In genomic region chr17:27244019-27244418, GRCh38 we compare ENCODE assay signal across 13 cellular contexts. TPM values are rescaled to one million over a fixed set of nuclear protein-coding genes. Genes with fewer than 3 reads are reported as not detected.
DNase-seq lines count a peak whose midpoint lies in the region; ATAC-seq, FAIRE-seq and TF ChIP-seq lines count a peak whose summit lies in the region.
"Had no signal": no experiment of that assay in that cellular context is flagged by ENCODE, and none has a peak within 500 bp of the region (broad histone marks: within the 10 kb centered on the region; RNA-seq: fewer than 3 reads in every experiment).

No MANE protein-coding gene starts in this region.

- H3K27ac Mint-ChIP-seq in effector memory CD8-positive, alpha-beta T cell, result no peak overlapping the region
- H3K27ac Mint-ChIP-seq: activated CD4-positive, alpha-beta T cell treated with anti-CD3 and anti-CD28 coated beads, Interleukin-2, amount 10 ng/mL, durations not matched to agents 7 days and 5 days had no signal

- no peak overlapping the region for H3K14ac ChIP-seq in mesenchymal stem cell (ENCODE audit: low read length in 2 of 2)

- H3K27me3 ChIP-seq in K562 (ENCODE audit: control insufficient read depth in 2 of 2, insufficient read depth in 2 of 2, low read length in 2 of 2) (no peaks in the 10 kb centered on the region), mesenchymal stem cell (ENCODE audit: control insufficient read depth in 1 of 2, insufficient read depth in 1 of 2, low read length in 2 of 2) (no peaks in the 10 kb centered on the region)

- H2BK15ac ChIP-seq in mesenchymal stem cell (ENCODE audit: low read depth, poor library complexity, severe bottlenecking), result no peak overlapping the region

- no peak for TF ChIP-seq EP300 in K562 (IDR thresholded peaks at IDR 0.05; ENCODE audit: low read length)

- H3K79me2 ChIP-seq in K562 (ENCODE audit: control insufficient read depth, insufficient read depth, low read length), result no peaks in the 10 kb centered on the region

- H2BK120ac ChIP-seq in mesenchymal stem cell (ENCODE audit: low read depth, low read length), result peak overlapping the region; percentile 24

- no TSS peak for BruUV-seq in K562 (replicated peaks; lab: Mats Ljungman, UMichigan)

- H4K20me1 ChIP-seq in K562 (replicated peaks; ENCODE audit: control insufficient read depth, insufficient read depth, low read length), result no peaks in the 10 kb centered on the region

- DNase-seq in MV-4-11 (lab: John Stamatoyannopoulos, UW) (peak; percentile 26), K562 (ENCODE audit: extremely low read depth in 1 of 4, low spot score in 3 of 4) (no peak), mesenchymal stem cell (no peak), substantia nigra (lab: John Stamatoyannopoulos, UW) (no peak), urothelium cell line (ENCODE audit: low spot score) (no peak)
- no peak for DNase-seq in effector memory CD8-positive, alpha-beta T cell
- no peak for DNase-seq in stimulated activated CD4-positive, alpha-beta T cell treated with anti-CD3 and anti-CD28 coated beads, Interleukin-12 subunit alpha, Interleukin-12 subunit beta, amount 100 ng/mL, for 4 hours
- DNase-seq: activated CD4-positive, alpha-beta T cell treated with anti-CD3 and anti-CD28 coated beads, Interleukin-2, amount 10 ng/mL, durations not matched to agents 7 days and 5 days; NCI-H1092; OCI-M1; stimulated activated naive CD4-positive, alpha-beta T cell treated with Interleukin-2 at 50 U/mL for 16 hours had no signal

- no peak for TF ChIP-seq RAD21 in K562 (CRISPR knock-in tag; conservative IDR thresholded peaks at IDR 0.05 in 1 of 2, IDR thresholded peaks at IDR 0.05 in 1 of 2)

- no peak overlapping the region for H3K4ac ChIP-seq in mesenchymal stem cell (ENCODE audit: low read depth in 1 of 2, low read length in 2 of 2)

- peaks cover 7 to 13% of the 10 kb centered on the region in 2 experiments; a peak in 4 of 5 replicates for H3K4me1 ChIP-seq in K562 (replicated peaks in 1 of 2; ENCODE audit: control insufficient read depth in 2 of 2, insufficient read depth in 2 of 2, low read length in 2 of 2)
- H3K4me1 ChIP-seq in mesenchymal stem cell (ENCODE audit: control insufficient read depth, insufficient read depth, low read depth, low read length), result peaks cover 3% of the 10 kb centered on the region

- no peak overlapping the region for H3K4me3 ChIP-seq in K562
- H3K4me3 ChIP-seq in mesenchymal stem cell (ENCODE audit: insufficient read depth in 1 of 2, low read depth in 1 of 2, low read length in 2 of 2), result no peak overlapping the region

- in situ Hi-C loops in K562 (cut with MboI), result loop anchor here (10.0 kb wide), 1 partner anchor 361 kb away; no protein-coding TSS in a partner anchor

- peak overlapping the region; percentile 55 to 64 for H2BK12ac ChIP-seq in mesenchymal stem cell (ENCODE audit: low read length in 2 of 2)

- H3K36me3 Mint-ChIP-seq in effector memory CD8-positive, alpha-beta T cell (ENCODE audit: insufficient read depth), result peaks cover 3% of the 10 kb centered on the region
- H3K36me3 Mint-ChIP-seq: memory B cell had no signal

- no peaks in the 10 kb centered on the region for H3K9me1 ChIP-seq in K562 (ENCODE audit: control insufficient read depth, insufficient read depth, low read length)

- no peaks in the 10 kb centered on the region for H3K9me3 Mint-ChIP-seq in effector memory CD8-positive, alpha-beta T cell
- H3K9me3 Mint-ChIP-seq: activated CD4-positive, alpha-beta T cell treated with anti-CD3 and anti-CD28 coated beads, Interleukin-2, amount 10 ng/mL, durations not matched to agents 7 days and 5 days; memory B cell had no signal

- CTCF ChIA-PET in K562 (lab: Yijun Ruan, JAX; ENCODE audit: low intra/inter-chr PET ratio), result interaction anchor here (2.5 kb wide), 1 partner anchor 89 kb away, joined by 32 read pairs; no protein-coding TSS in a partner anchor

- no peak overlapping the region for H2BK5ac ChIP-seq in mesenchymal stem cell (ENCODE audit: low read depth, low read length, poor library complexity, severe bottlenecking)

- no peak overlapping the region for H3K27ac ChIP-seq in K562 (ENCODE audit: extremely low read depth, low read depth, low read length)
- no peak overlapping the region for H3K27ac ChIP-seq in mesenchymal stem cell (ENCODE audit: low read length, poor library complexity, severe bottlenecking)
- peak overlapping the region; percentile 79 for H3K27ac ChIP-seq in substantia nigra (ENCODE audit: low read depth, low read length, poor library complexity, severe bottlenecking)

- POLR2A ChIA-PET in K562 (lab: Yijun Ruan, JAX), result interaction anchor here (0.7 kb wide), 1 partner anchor 51 kb away, joined by 3 read pairs; no protein-coding TSS in a partner anchor

- peaks cover 0 to 3% of the 10 kb centered on the region in 2 donors for H3K4me1 Mint-ChIP-seq in effector memory CD8-positive, alpha-beta T cell (ENCODE audit: low read depth in 2 of 2)

- ATAC-seq in K562 (no peak), HG02970 (IDR thresholded peaks at IDR 0.05; ENCODE audit: low FRiP score, unreplicated experiment) (no peak)
- no peak for ATAC-seq in effector memory CD8-positive, alpha-beta T cell (replicated peaks)

- no peaks in the 10 kb centered on the region for H3K79me1 ChIP-seq in mesenchymal stem cell (replicated peaks; ENCODE audit: low read length, poor library complexity, severe bottlenecking)

- H4K8ac ChIP-seq in mesenchymal stem cell (ENCODE audit: low read length), result no peak overlapping the region

- H3K18ac ChIP-seq in mesenchymal stem cell (ENCODE audit: low read depth in 1 of 2, low read length in 2 of 2), result peak overlapping the region in 1 of 2 experiments; percentile 85

- 72% methylated on average over 6 of the region's 6 CpGs for WGBS in K562 (ENCODE audit: insufficient coverage, low coverage, missing lambda C conversion rate)
- WGBS in mesenchymal stem cell, result 92% methylated on average over 6 of the region's 6 CpGs

- H3K9me3 ChIP-seq in K562 (replicated peaks; ENCODE audit: control insufficient read depth, insufficient read depth, low read depth, low read length), result no peaks in the 10 kb centered on the region
- H3K9me3 ChIP-seq in mesenchymal stem cell (ENCODE audit: control insufficient read depth, low read length), result no peaks in the 10 kb centered on the region

- TF ChIP-seq CTCF in K562 (IDR thresholded peaks at IDR 0.05 in 2 of 3, conservative IDR thresholded peaks at IDR 0.05 in 1 of 3; ENCODE audit: insufficient read depth in 2 of 3, low read depth in 1 of 3, low read length in 3 of 3), result no peak

- H2AK5ac ChIP-seq in mesenchymal stem cell (ENCODE audit: low read length, severe bottlenecking), result no peak overlapping the region

- FAIRE-seq in K562 (lab: Jason Lieb, UNC) (no peak), urothelium cell line (lab: Jason Lieb, UNC) (no peak)

- H3K4me2 ChIP-seq in K562 (ENCODE audit: insufficient read depth, low read length) (no peak overlapping the region), mesenchymal stem cell (ENCODE audit: low read length, poor library complexity, severe bottlenecking) (no peak overlapping the region)

- no peaks in the 10 kb centered on the region for H3K36me3 ChIP-seq in K562 (ENCODE audit: control insufficient read depth, insufficient read depth, low read length)
- H3K36me3 ChIP-seq in mesenchymal stem cell (ENCODE audit: control insufficient read depth in 1 of 2, insufficient read depth in 2 of 2, low read depth in 1 of 2, low read length in 2 of 2), result no peaks in the 10 kb centered on the region

- H3K23ac ChIP-seq in mesenchymal stem cell (ENCODE audit: low read length in 2 of 2), result no peak overlapping the region

- H3K4me3 Mint-ChIP-seq in effector memory CD8-positive, alpha-beta T cell, result no peak overlapping the region
- H3K4me3 Mint-ChIP-seq: activated CD4-positive, alpha-beta T cell treated with anti-CD3 and anti-CD28 coated beads, Interleukin-2, amount 10 ng/mL, durations not matched to agents 7 days and 5 days had no signal

- H2AFZ ChIP-seq in K562 (ENCODE audit: low read depth, low read length) (peak overlapping the region; percentile 95; the same call in 1 of the 2 replicates), mesenchymal stem cell (ENCODE audit: low read depth, low read length) (no peak overlapping the region)

- intact Hi-C loops in K562 (cut with micrococcal nuclease), result loop anchor here (2.0 to 10.0 kb wide), 2 partner anchors 109 to 211 kb away; partner anchors contain the start of gene KSR1

- H3K27me3 Mint-ChIP-seq in effector memory CD8-positive, alpha-beta T cell, result peaks cover 5 to 19% of the 10 kb centered on the region in 2 donors
- H3K27me3 Mint-ChIP-seq: memory B cell had no signal

- TF ChIP-seq POLR2A in K562 (conservative IDR thresholded peaks at IDR 0.05), result no peak

- no peak overlapping the region for H4K91ac ChIP-seq in mesenchymal stem cell (ENCODE audit: low read length)

- H3K9ac ChIP-seq in K562 (ENCODE audit: insufficient read depth in 1 of 2, low read depth in 2 of 2, low read length in 2 of 2), result no peak overlapping the region
- H3K9ac ChIP-seq in mesenchymal stem cell (ENCODE audit: low read length), result peak overlapping the region; percentile 88

TF ChIP-seq in K562, 482 proteins besides CTCF, POLR2A, EP300 and RAD21:
- TF ChIP-seq SIN3B (IDR thresholded peaks at IDR 0.05; ENCODE audit: low read depth) (no peak), ERF (CRISPR knock-in tag; IDR thresholded peaks at IDR 0.05) (no peak), ZNF507 (tag; conservative IDR thresholded peaks at IDR 0.05) (no peak), ZNF140 (CRISPR knock-in tag; IDR thresholded peaks at IDR 0.05) (no peak)

RNA-seq across cellular contexts. Expression of gene WSB1, which starts 49.9 kb away (rescaled TPM):
- 209 and 630 TPM in 2 replicates for total RNA-seq in K562 (2011; cell fraction: chromatin; rRNA removed; ENCODE audit: low replicate concordance)
- 107 and 151 TPM in 2 replicates for total RNA-seq in K562 (2011; cell fraction: nucleolus; rRNA removed)
- 261 and 301 TPM in 2 replicates for total RNA-seq in K562 (2011; cell fraction: nucleoplasm; rRNA removed)
- total RNA-seq in K562 (2014; rRNA removed), result 51.1 and 51.8 TPM in 2 replicates
- 91.0 and 106 TPM in 2 replicates for total RNA-seq in K562 (2014; rRNA removed; fragmentation: Illumina TruSeq; extraction: Trizol)
- total RNA-seq in K562 (2015; rRNA removed; fragmentation: Illumina TruSeq; extraction: Trizol), result 68.1 and 75.0 TPM in 2 replicates
- 91.7 and 100 TPM in 2 replicates for total RNA-seq in K562 (2021)
- 164 and 229 TPM in 2 replicates for polyA plus RNA-seq in K562 (2011; rRNA removed)
- polyA plus RNA-seq in K562 (2011; cell fraction: cytosol; rRNA removed), result 131 and 284 TPM in 2 replicates
- 372 and 557 TPM in 2 replicates for polyA plus RNA-seq in K562 (2011; cell fraction: nucleus; rRNA removed)
- polyA plus RNA-seq in K562 (2012), result 64.3 and 80.1 TPM in 2 replicates
- 81.1 and 94.7 TPM in 2 replicates for polyA plus RNA-seq in K562 (2014; fragmentation: Illumina TruSeq; extraction: Trizol)
- 10 to 100 TPM; 22.8 to 29.8 TPM for polyA plus RNA-seq in K562 (2014; fragmentation: Nextera tagmentation; extraction: Ambion mirVana)
- polyA plus RNA-seq in K562 (2014; rRNA removed), result 118 and 163 TPM in 2 replicates
- 83.8 and 95.9 TPM in 2 replicates for polyA minus RNA-seq in K562 (2011; rRNA and poly(A)+ RNA removed)
- 38.2 and 47.6 TPM in 2 replicates for polyA minus RNA-seq in K562 (2011; cell fraction: cytosol; rRNA and poly(A)+ RNA removed)
- 92.9 and 111 TPM in 2 replicates for polyA minus RNA-seq in K562 (2011; cell fraction: nucleus; rRNA and poly(A)+ RNA removed)
- polyA plus RNA-seq in mesenchymal stem cell (2013, experiment 1 of 2), result 72.2 TPM
- polyA plus RNA-seq in mesenchymal stem cell (2013, experiment 2 of 2), result 74.8 TPM
